18 cellular contexts compared by ENCODE assay signal in genomic region chr17:259341-259976, GRCh38.
DNase-seq lines count a peak whose midpoint lies in the region; ATAC-seq and TF ChIP-seq lines count a peak whose summit lies in the region.
"Had no signal": no experiment of that assay in that cellular context is flagged by ENCODE, and none has a peak within 500 bp of the region (broad histone marks: within the 10 kb centered on the region; RNA-seq: fewer than 3 reads in every experiment).

No MANE protein-coding gene starts in this region.

- DNase-seq in DMS 273 (lab: John Stamatoyannopoulos, UW; ENCODE audit: unreplicated experiment) (peak; percentile 16), DMS 273 treated with DMSO at 0.1 percent for 48 hours (lab: John Stamatoyannopoulos, UW) (no peak), NT2/D1 (ENCODE audit: low read depth, low spot score) (peak; percentile 65), iPS DF 4.7 (ENCODE audit: extremely low read depth, low spot score) (peak; percentile 49), sigmoid colon (peak; percentile 47)
- no peak for DNase-seq in activated CD8-positive, alpha-beta T cell treated with anti-CD3 and anti-CD28 coated beads, Interleukin-2, amount 10 ng/mL, durations not matched to agents 7 days and 5 days
- DNase-seq: activated gamma-delta T cell, DMS79, naive B cell, NCI-H748 treated with DMSO at 0.1 percent for 48 hours had no signal

- H3K4me3 ChIP-seq in NT2/D1 (ENCODE audit: insufficient read length, low read depth) = no peak overlapping the region
- no peak overlapping the region for H3K4me3 ChIP-seq in sigmoid colon
- H3K4me3 ChIP-seq: HAP-1, left lung had no signal

- peak overlapping the region in 1 of 4 donors; percentile 9 for H3K27ac ChIP-seq in sigmoid colon
- H3K27ac ChIP-seq: 22Rv1, left lung, VCaP had no signal

- H3K4me3 Mint-ChIP-seq in activated CD8-positive, alpha-beta T cell treated with anti-CD3 and anti-CD28 coated beads, Interleukin-2, amount 10 ng/mL, durations not matched to agents 7 days and 5 days = no peak overlapping the region
- H3K4me3 Mint-ChIP-seq: dendritic cell treated with granulocyte-macrophage colony-stimulating factor and Interleukin-4, amounts not matched to agents 40 ng/mL and 50 ng/mL, for 4 days; naive B cell had no signal

- CTCF ChIA-PET in activated CD8-positive, alpha-beta T cell treated with anti-CD3 and anti-CD28 coated beads, Interleukin-2, amount 10 ng/mL, durations not matched to agents 7 days and 5 days (lab: Charles Lee) = no interaction called here

- no peaks in the 10 kb centered on the region for H3K9me3 Mint-ChIP-seq in activated CD8-positive, alpha-beta T cell treated with anti-CD3 and anti-CD28 coated beads, Interleukin-2, amount 10 ng/mL, durations not matched to agents 7 days and 5 days (ENCODE audit: insufficient read depth)

- POLR2A ChIA-PET in activated CD8-positive, alpha-beta T cell treated with anti-CD3 and anti-CD28 coated beads, Interleukin-2, amount 10 ng/mL, durations not matched to agents 7 days and 5 days (lab: Charles Lee) = no interaction called here

- H3K36me3 Mint-ChIP-seq in activated CD8-positive, alpha-beta T cell treated with anti-CD3 and anti-CD28 coated beads, Interleukin-2, amount 10 ng/mL, durations not matched to agents 7 days and 5 days (ENCODE audit: low read depth) = no peaks in the 10 kb centered on the region

- H3K4me1 Mint-ChIP-seq in activated CD8-positive, alpha-beta T cell treated with anti-CD3 and anti-CD28 coated beads, Interleukin-2, amount 10 ng/mL, durations not matched to agents 7 days and 5 days (ENCODE audit: low read depth) = no peaks in the 10 kb centered on the region

- H3K4me1 ChIP-seq in NT2/D1 (ENCODE audit: insufficient read depth, insufficient read length) (peaks cover 4% of the 10 kb centered on the region), sigmoid colon (no peaks in the 10 kb centered on the region)
- H3K4me1 ChIP-seq: HAP-1 had no signal

- no peak overlapping the region for H3K9ac ChIP-seq in NT2/D1 (ENCODE audit: insufficient read length, low read depth)

- no peaks in the 10 kb centered on the region for H3K27me3 ChIP-seq in NT2/D1 (ENCODE audit: insufficient read depth, insufficient read length)
- no peaks in the 10 kb centered on the region for H3K27me3 ChIP-seq in sigmoid colon
- H3K27me3 ChIP-seq: left lung had no signal

- no peak for TF ChIP-seq POLR2A in sigmoid colon (IDR thresholded peaks at IDR 0.05)

- intact Hi-C loops in sigmoid colon (cut with DNase I) = no loop called here

- TF ChIP-seq EP300 in sigmoid colon (IDR thresholded peaks at IDR 0.05) = no peak

- no peak for ATAC-seq in activated CD8-positive, alpha-beta T cell treated with anti-CD3 and anti-CD28 coated beads, Interleukin-2, amount 10 ng/mL, durations not matched to agents 7 days and 5 days
- ATAC-seq in GM18519 (IDR thresholded peaks at IDR 0.05; ENCODE audit: low FRiP score, unreplicated experiment) = no peak
- ATAC-seq in GM18858 (IDR thresholded peaks at IDR 0.05; ENCODE audit: unreplicated experiment) = no peak
- ATAC-seq: left lung, Panc1 had no signal

- H3K9me3 ChIP-seq in NT2/D1 (ENCODE audit: insufficient read depth, low read length) (peaks cover 17% of the 10 kb centered on the region; the same call in 1 of the 2 replicates), sigmoid colon (no peaks in the 10 kb centered on the region)
- H3K9me3 ChIP-seq: HAP-1, left lung had no signal

- TF ChIP-seq CTCF in sigmoid colon (IDR thresholded peaks at IDR 0.05) = no peak

- 81 to 93% methylated on average over 22 of the region's 22 CpGs for WGBS in sigmoid colon, 2 donors

- no peak overlapping the region for H3K27ac Mint-ChIP-seq in activated CD8-positive, alpha-beta T cell treated with anti-CD3 and anti-CD28 coated beads, Interleukin-2, amount 10 ng/mL, durations not matched to agents 7 days and 5 days
- H3K27ac Mint-ChIP-seq: dendritic cell treated with granulocyte-macrophage colony-stimulating factor and Interleukin-4, amounts not matched to agents 40 ng/mL and 50 ng/mL, for 4 days had no signal

- H3K27me3 Mint-ChIP-seq in activated CD8-positive, alpha-beta T cell treated with anti-CD3 and anti-CD28 coated beads, Interleukin-2, amount 10 ng/mL, durations not matched to agents 7 days and 5 days (ENCODE audit: low read depth) = peaks cover 3% of the 10 kb centered on the region

- H3K36me3 ChIP-seq in NT2/D1 (ENCODE audit: insufficient read depth, insufficient read length, low read length) (no peaks in the 10 kb centered on the region), sigmoid colon (no peaks in the 10 kb centered on the region)
- H3K36me3 ChIP-seq: HAP-1 had no signal

Comparison
In these comparisons a context has a peak if more than half of its experiments do, and no peak if none do; other contexts are left out.
1. DNase-seq: peak in DMS 273 (single experiment), NT2/D1 (single experiment), iPS DF 4.7 (single experiment) and sigmoid colon (single experiment); none in DMS 273 treated with DMSO at 0.1 percent for 48 hours (single experiment) and activated CD8-positive, alpha-beta T cell treated with anti-CD3 and anti-CD28 coated beads, Interleukin-2, amount 10 ng/mL, durations not matched to agents 7 days and 5 days (single experiment).